Comparison of ENCODE assay signal across 8 cellular contexts in genomic region chr18:48974304-48975220, GRCh38. TPM values are rescaled to one million over a fixed set of nuclear protein-coding genes. Genes with fewer than 3 reads are reported as not detected.
DNase-seq lines count a peak whose midpoint lies in the region; ATAC-seq and TF ChIP-seq lines count a peak whose summit lies in the region.

No MANE protein-coding gene starts in this region.

- H3F3A ChIP-seq in PC-3 (ENCODE audit: low read length, unreplicated experiment) = no peaks in the 10 kb centered on the region

- ATAC-seq in PC-3 (no peak), HG02973 (IDR thresholded peaks at IDR 0.05; ENCODE audit: unreplicated experiment) (no peak), GM18873 (IDR thresholded peaks at IDR 0.05; ENCODE audit: low FRiP score, unreplicated experiment) (no peak)

- H3K27me3 ChIP-seq in CD4-positive, alpha-beta memory T cell (ENCODE audit: insufficient read depth, low read length) = no peaks in the 10 kb centered on the region
- H3K27me3 ChIP-seq in PC-3 (ENCODE audit: low read length) (no peaks in the 10 kb centered on the region), esophagus squamous epithelium (peaks cover 0 to 7% (median 0%) of the 10 kb centered on the region in 4 donors), neuron (ENCODE audit: insufficient read depth, low read length) (peaks cover 30% of the 10 kb centered on the region)

- TSS peak; percentile 84 for BruUV-seq in PC-3 (replicated peaks; lab: Mats Ljungman, UMichigan)

- no peaks in the 10 kb centered on the region for H4K20me1 ChIP-seq in PC-3 (ENCODE audit: low read length)

- H3K4me3 ChIP-seq in CD4-positive, alpha-beta memory T cell (ENCODE audit: low read length in 2 of 2) = no peak overlapping the region
- peak overlapping the region; percentile 61 for H3K4me3 ChIP-seq in PC-3 (ENCODE audit: low read length)
- H3K4me3 ChIP-seq in esophagus squamous epithelium = peak overlapping the region in 3 of 4 donors; percentile 74 to 79 (median 79)
- H3K4me3 ChIP-seq in neuron (ENCODE audit: low read length) = peak overlapping the region; percentile 43

- H3K27me3 Mint-ChIP-seq in CD4-positive, alpha-beta memory T cell = peaks cover 4 to 6% of the 10 kb centered on the region in 2 donors

- H3K4me2 ChIP-seq in PC-3 (ENCODE audit: low read length) = peak overlapping the region; percentile 79

- 71 to 74% methylated on average over 17 to 20 of the region's 31 CpGs for whole genome bisulfite sequencing in esophagus squamous epithelium, 2 donors

- H3K4me1 Mint-ChIP-seq in CD4-positive, alpha-beta memory T cell = peaks cover 7 to 14% (median 9%) of the 10 kb centered on the region in 4 donors

- H3K4me1 ChIP-seq in CD4-positive, alpha-beta memory T cell (ENCODE audit: insufficient read depth, low read length) = peaks cover 4% of the 10 kb centered on the region
- no peaks in the 10 kb centered on the region for H3K4me1 ChIP-seq in PC-3 (ENCODE audit: insufficient read depth, low read length)
- H3K4me1 ChIP-seq in esophagus squamous epithelium = peaks cover 15 to 32% (median 23%) of the 10 kb centered on the region in 3 donors
- peaks cover 16% of the 10 kb centered on the region for H3K4me1 ChIP-seq in neuron (ENCODE audit: insufficient read depth, low read length)

- H2AFZ ChIP-seq in PC-3 (ENCODE audit: low read length) = no peak overlapping the region
- peak overlapping the region; percentile 99 for H2AFZ ChIP-seq in neuron (ENCODE audit: low read depth, low read length)

- H3K27ac Mint-ChIP-seq in CD4-positive, alpha-beta memory T cell = peak overlapping the region in 5 of 7 donors; percentile 44 to 80 (median 61)

- intact Hi-C loops in CD4-positive, alpha-beta memory T cell (cut with micrococcal nuclease) = loop anchor here (5.0 to 10.0 kb wide), 2 partner anchors 50 to 197 kb away; no protein-coding TSS in a partner anchor
- intact Hi-C loops in PC-3 (cut with micrococcal nuclease) = no loop called here
- intact Hi-C loops in esophagus squamous epithelium (cut with DNase I) = no loop called here

- CTCF ChIA-PET in CD4-positive, alpha-beta memory T cell (lab: Charles Lee; ENCODE audit: partially characterized antibody) = no interaction called here
- CTCF ChIA-PET in PC-3 (lab: Charles Lee) = interaction anchor here (0.6 kb wide), 1 partner anchor 135 kb away, joined by 5 read pairs; no protein-coding TSS in a partner anchor

- H3K79me2 ChIP-seq in PC-3 (ENCODE audit: low read length) = no peaks in the 10 kb centered on the region

- no peaks in the 10 kb centered on the region for H3K36me3 Mint-ChIP-seq in CD4-positive, alpha-beta memory T cell

- no peaks in the 10 kb centered on the region for H3K36me3 ChIP-seq in CD4-positive, alpha-beta memory T cell (ENCODE audit: insufficient read depth, low read length)
- H3K36me3 ChIP-seq in PC-3 (ENCODE audit: low read depth, low read length) (no peaks in the 10 kb centered on the region), esophagus squamous epithelium (no peaks in the 10 kb centered on the region), neuron (ENCODE audit: insufficient read depth, low read length) (no peaks in the 10 kb centered on the region)

- H3K9ac ChIP-seq in PC-3 (ENCODE audit: low read length) = peak overlapping the region; percentile 64; the same call in 1 of the 2 replicates

- no peak overlapping the region for H3K27ac ChIP-seq in CD4-positive, alpha-beta memory T cell (ENCODE audit: low read depth, low read length)
- H3K27ac ChIP-seq in PC-3 (ENCODE audit: low read length) (no peak overlapping the region), esophagus squamous epithelium (peak overlapping the region; percentile 33 to 86 (median 84))

- no peaks in the 10 kb centered on the region for H3K9me3 ChIP-seq in CD4-positive, alpha-beta memory T cell (ENCODE audit: control insufficient read depth in 1 of 2, low read length in 2 of 2)
- H3K9me3 ChIP-seq in PC-3 (ENCODE audit: low read length) = no peaks in the 10 kb centered on the region
- H3K9me3 ChIP-seq in esophagus squamous epithelium = no peaks in the 10 kb centered on the region
- H3K9me3 ChIP-seq in neuron (ENCODE audit: low read length) = peaks cover 4% of the 10 kb centered on the region

- TF ChIP-seq CTCF in PC-3 (conservative IDR thresholded peaks at IDR 0.05; ENCODE audit: low read depth, low read length) (no peak), esophagus squamous epithelium (IDR thresholded peaks at IDR 0.05) (no peak)

- H3K4me3 Mint-ChIP-seq in CD4-positive, alpha-beta memory T cell = peak overlapping the region; percentile 75 to 88 (median 84)

- POLR2A ChIA-PET in CD4-positive, alpha-beta memory T cell (lab: Charles Lee; ENCODE audit: partially characterized antibody) = interaction anchor here (0.9 to 1.3 kb wide), 3 partner anchors 13 to 23 kb away, joined by 3 to 5 read pairs (median 4); partner anchors contain the start of gene SMAD7
- POLR2A ChIA-PET in PC-3 (lab: Charles Lee; ENCODE audit: unreplicated experiment) = no interaction called here

- no peak for DNase-seq in CD4-positive, alpha-beta memory T cell
- no peak for DNase-seq in PC-3
- DNase-seq in esophagus squamous epithelium (lab: John Stamatoyannopoulos, UW) = no peak
- DNase-seq in CD1c-positive myeloid dendritic cell (ENCODE audit: extremely low spot score) = no peak
- no peak for DNase-seq in stimulated activated CD4-positive, alpha-beta T cell treated with anti-CD3 and anti-CD28 coated beads, Interleukin-4, amount 100 ng/mL, for 24 hours

- no peaks in the 10 kb centered on the region for H3K9me2 ChIP-seq in PC-3 (replicated peaks; ENCODE audit: low read length)

- no peak for TF ChIP-seq POLR2A in esophagus squamous epithelium (IDR thresholded peaks at IDR 0.05)

- peaks cover 0 to 2% (median 0%) of the 10 kb centered on the region in 8 donors for H3K9me3 Mint-ChIP-seq in CD4-positive, alpha-beta memory T cell

RNA-seq across cellular contexts. Expression of gene SMAD7, which starts 23.8 kb away (rescaled TPM):
- total RNA-seq in CD4-positive, alpha-beta memory T cell = 10 to 100 TPM; 31.0 to 31.2 TPM
- 1 to 10 TPM; 2.7 to 4.7 TPM for polyA plus RNA-seq in CD4-positive, alpha-beta memory T cell
- total RNA-seq in PC-3 (2014; rRNA removed) = 7.9 and 9.4 TPM in 2 replicates
- 10 to 100 TPM in 2 of 4 donors, 1 to 10 TPM in 2; 4.2 to 26.5 (median 9.0) TPM for total RNA-seq in esophagus squamous epithelium

Comparison
In these comparisons a context has a peak if more than half of its experiments do, and no peak if none do; other contexts are left out.
1. H3K27ac ChIP-seq: peak in esophagus squamous epithelium (4 of 4); none in CD4-positive, alpha-beta memory T cell (single experiment) and PC-3 (single experiment).
2. H3K4me3 ChIP-seq: peak in PC-3 (single experiment), esophagus squamous epithelium (3 of 4) and neuron (single experiment); none in CD4-positive, alpha-beta memory T cell (0 of 2).